1 cellular context compared by ENCODE assay signal in genomic region chr2:5788447-5788846, GRCh38.
TF ChIP-seq lines count a peak whose summit lies in the region.

No MANE protein-coding gene starts in this region.

TF ChIP-seq in H1, 55 proteins besides CTCF, POLR2A, EP300 and RAD21 (continued from another document):
- TF ChIP-seq JUND (IDR thresholded peaks at IDR 0.05; ENCODE audit: low read length) = no peak
